In the genomic region with DNA sequence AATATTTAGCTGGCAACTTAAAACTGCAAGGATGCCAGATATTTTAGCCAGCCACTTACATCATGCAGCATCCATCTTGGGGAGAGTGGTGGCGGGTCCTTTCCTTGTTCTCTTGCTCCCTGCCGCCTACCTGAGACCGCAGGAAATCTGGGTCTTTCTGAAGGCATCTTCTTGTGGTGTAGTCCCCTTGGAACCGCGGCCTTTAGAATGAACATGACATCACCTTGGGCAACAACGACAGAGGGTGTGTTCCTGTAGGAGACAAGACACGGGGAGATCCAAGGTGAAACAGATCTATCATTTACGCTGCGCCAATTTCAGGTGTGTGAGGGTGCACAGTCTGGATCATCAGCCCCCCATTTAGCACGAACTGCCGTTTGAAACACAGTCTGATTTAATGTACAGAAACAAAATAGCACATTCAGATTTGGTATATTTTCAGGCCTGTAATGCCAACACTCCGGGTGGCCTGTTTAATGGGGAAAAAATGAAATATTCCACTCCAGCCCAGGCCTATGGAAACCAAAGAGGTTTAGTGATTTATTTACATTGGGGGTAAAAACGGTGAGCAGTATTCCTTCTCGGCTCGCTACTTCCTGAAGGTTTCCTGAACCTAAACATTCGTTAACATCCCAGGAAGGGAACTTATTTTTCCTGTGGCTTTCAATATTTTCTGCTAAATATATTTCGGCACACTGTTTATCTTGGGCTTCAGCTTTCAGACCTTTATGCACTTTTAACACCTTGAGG, we compare ENCODE assay signal across 1 cellular context.
TF ChIP-seq lines count a peak whose summit lies in the region.

No MANE protein-coding gene starts in this region.

TF ChIP-seq in K562, 482 proteins besides CTCF, POLR2A, EP300 and RAD21 (continued from another document and continues in another):
- TF ChIP-seq, protein P1, sequence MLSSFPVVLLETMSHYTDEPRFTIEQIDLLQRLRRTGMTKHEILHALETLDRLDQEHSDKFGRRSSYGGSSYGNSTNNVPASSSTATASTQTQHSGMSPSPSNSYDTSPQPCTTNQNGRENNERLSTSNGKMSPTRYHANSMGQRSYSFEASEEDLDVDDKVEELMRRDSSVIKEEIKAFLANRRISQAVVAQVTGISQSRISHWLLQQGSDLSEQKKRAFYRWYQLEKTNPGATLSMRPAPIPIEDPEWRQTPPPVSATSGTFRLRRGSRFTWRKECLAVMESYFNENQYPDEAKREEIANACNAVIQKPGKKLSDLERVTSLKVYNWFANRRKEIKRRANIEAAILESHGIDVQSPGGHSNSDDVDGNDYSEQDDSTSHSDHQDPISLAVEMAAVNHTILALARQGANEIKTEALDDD (IDR thresholded peaks at IDR 0.05), result no peak
- TF ChIP-seq SPI1 (IDR thresholded peaks at IDR 0.05; ENCODE audit: borderline replicate concordance, low read depth, low read length) (no peak), KLF16 (IDR thresholded peaks at IDR 0.05) (no peak), HNRNPUL1 (IDR thresholded peaks at IDR 0.05; ENCODE audit: low read length) (no peak), ERF (CRISPR knock-in tag; IDR thresholded peaks at IDR 0.05) (0 out of 2 replicates have a peak, but pooled peaks have one; percentile 39), GTF2A2 (tag; IDR thresholded peaks at IDR 0.05) (peak; percentile 55; the same call in 1 of the 2 replicates), RCOR1 (IDR thresholded peaks at IDR 0.05; ENCODE audit: borderline replicate concordance in 1 of 2, low read depth in 2 of 2, low read length in 2 of 2) (no peak), ZNF24 (IDR thresholded peaks at IDR 0.05) (no peak), KAT8 (IDR thresholded peaks at IDR 0.05; ENCODE audit: low read depth) (no peak), ZNF436 (CRISPR knock-in tag; IDR thresholded peaks at IDR 0.05) (no peak), BRD4 (IDR thresholded peaks at IDR 0.05) (no peak; the same call in 1 of the 2 replicates), ZKSCAN8 (CRISPR knock-in tag; IDR thresholded peaks at IDR 0.05) (peak; percentile 71; the same call in 1 of the 2 replicates), L3MBTL2 (IDR thresholded peaks at IDR 0.05) (no peak), FOXK1 (CRISPR knock-in tag; IDR thresholded peaks at IDR 0.05; ENCODE audit: borderline replicate concordance) (no peak), ETV5 (CRISPR knock-in tag; IDR thresholded peaks at IDR 0.05; ENCODE audit: low read depth) (no peak), ELF2 (CRISPR knock-in tag; IDR thresholded peaks at IDR 0.05) (no peak), SMARCE1 (IDR thresholded peaks at IDR 0.05) (no peak), ZNF239 (CRISPR knock-in tag; IDR thresholded peaks at IDR 0.05) (peak; percentile 5; the same call in 1 of the 2 replicates), ZNF253 (CRISPR knock-in tag; conservative IDR thresholded peaks at IDR 0.05) (no peak), ZNF217 (CRISPR knock-in tag; IDR thresholded peaks at IDR 0.05) (no peak), HNRNPK (IDR thresholded peaks at IDR 0.05; ENCODE audit: low read depth, low read length, poor library complexity, severe bottlenecking) (no peak), PYGO2 (tag; IDR thresholded peaks at IDR 0.05) (no peak), ZNF766 (CRISPR knock-in tag; conservative IDR thresholded peaks at IDR 0.05) (peak; percentile 6; the same call in 1 of the 2 replicates), ELF1 (tag; IDR thresholded peaks at IDR 0.05) (0 out of 2 replicates have a peak, but pooled peaks have one; percentile 0), SMAD4 (CRISPR knock-in tag; conservative IDR thresholded peaks at IDR 0.05) (no peak; the same call in 1 of the 2 replicates), ZFPM2 (CRISPR knock-in tag; IDR thresholded peaks at IDR 0.05) (no peak), CBFA2T2 (conservative IDR thresholded peaks at IDR 0.05) (no peak), SAFB2 (IDR thresholded peaks at IDR 0.05; ENCODE audit: borderline replicate concordance, low read depth, low read length, severe bottlenecking) (no peak), IFI16 (CRISPR knock-in tag; IDR thresholded peaks at IDR 0.05) (0 out of 2 replicates have a peak, but pooled peaks have one; percentile 24), ZBTB17 (CRISPR knock-in tag; IDR thresholded peaks at IDR 0.05) (peak; percentile 37; the same call in 1 of the 2 replicates), CREBBP (IDR thresholded peaks at IDR 0.05; ENCODE audit: low read depth, low read length) (no peak), NR2C2 (CRISPR knock-in tag; IDR thresholded peaks at IDR 0.05) (no peak), NR2C2 (tag; IDR thresholded peaks at IDR 0.05) (peak; percentile 58; the same call in 1 of the 2 replicates), ZNF311 (CRISPR knock-in tag; IDR thresholded peaks at IDR 0.05) (peak; percentile 62; the same call in 1 of the 2 replicates), WHSC1 (IDR thresholded peaks at IDR 0.05; ENCODE audit: low read length) (no peak), XRCC5 (IDR thresholded peaks at IDR 0.05; ENCODE audit: low read depth, low read length) (no peak), RBM22 (IDR thresholded peaks at IDR 0.05; ENCODE audit: low read depth, low read length, poor library complexity, severe bottlenecking) (no peak)
- TF ChIP-seq, protein P2, sequence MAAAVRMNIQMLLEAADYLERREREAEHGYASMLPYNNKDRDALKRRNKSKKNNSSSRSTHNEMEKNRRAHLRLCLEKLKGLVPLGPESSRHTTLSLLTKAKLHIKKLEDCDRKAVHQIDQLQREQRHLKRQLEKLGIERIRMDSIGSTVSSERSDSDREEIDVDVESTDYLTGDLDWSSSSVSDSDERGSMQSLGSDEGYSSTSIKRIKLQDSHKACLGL (CRISPR knock-in tag; IDR thresholded peaks at IDR 0.05; ENCODE audit: borderline replicate concordance, poor library complexity, severe bottlenecking), result peak; percentile 27
- TF ChIP-seq, protein P3, sequence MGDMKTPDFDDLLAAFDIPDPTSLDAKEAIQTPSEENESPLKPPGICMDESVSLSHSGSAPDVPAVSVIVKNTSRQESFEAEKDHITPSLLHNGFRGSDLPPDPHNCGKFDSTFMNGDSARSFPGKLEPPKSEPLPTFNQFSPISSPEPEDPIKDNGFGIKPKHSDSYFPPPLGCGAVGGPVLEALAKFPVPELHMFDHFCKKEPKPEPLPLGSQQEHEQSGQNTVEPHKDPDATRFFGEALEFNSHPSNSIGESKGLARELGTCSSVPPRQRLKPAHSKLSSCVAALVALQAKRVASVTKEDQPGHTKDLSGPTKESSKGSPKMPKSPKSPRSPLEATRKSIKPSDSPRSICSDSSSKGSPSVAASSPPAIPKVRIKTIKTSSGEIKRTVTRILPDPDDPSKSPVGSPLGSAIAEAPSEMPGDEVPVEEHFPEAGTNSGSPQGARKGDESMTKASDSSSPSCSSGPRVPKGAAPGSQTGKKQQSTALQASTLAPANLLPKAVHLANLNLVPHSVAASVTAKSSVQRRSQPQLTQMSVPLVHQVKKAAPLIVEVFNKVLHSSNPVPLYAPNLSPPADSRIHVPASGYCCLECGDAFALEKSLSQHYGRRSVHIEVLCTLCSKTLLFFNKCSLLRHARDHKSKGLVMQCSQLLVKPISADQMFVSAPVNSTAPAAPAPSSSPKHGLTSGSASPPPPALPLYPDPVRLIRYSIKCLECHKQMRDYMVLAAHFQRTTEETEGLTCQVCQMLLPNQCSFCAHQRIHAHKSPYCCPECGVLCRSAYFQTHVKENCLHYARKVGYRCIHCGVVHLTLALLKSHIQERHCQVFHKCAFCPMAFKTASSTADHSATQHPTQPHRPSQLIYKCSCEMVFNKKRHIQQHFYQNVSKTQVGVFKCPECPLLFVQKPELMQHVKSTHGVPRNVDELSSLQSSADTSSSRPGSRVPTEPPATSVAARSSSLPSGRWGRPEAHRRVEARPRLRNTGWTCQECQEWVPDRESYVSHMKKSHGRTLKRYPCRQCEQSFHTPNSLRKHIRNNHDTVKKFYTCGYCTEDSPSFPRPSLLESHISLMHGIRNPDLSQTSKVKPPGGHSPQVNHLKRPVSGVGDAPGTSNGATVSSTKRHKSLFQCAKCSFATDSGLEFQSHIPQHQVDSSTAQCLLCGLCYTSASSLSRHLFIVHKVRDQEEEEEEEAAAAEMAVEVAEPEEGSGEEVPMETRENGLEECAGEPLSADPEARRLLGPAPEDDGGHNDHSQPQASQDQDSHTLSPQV (IDR thresholded peaks at IDR 0.05), result peak; percentile 57; the same call in 1 of the 2 replicates
- TF ChIP-seq, protein P4, sequence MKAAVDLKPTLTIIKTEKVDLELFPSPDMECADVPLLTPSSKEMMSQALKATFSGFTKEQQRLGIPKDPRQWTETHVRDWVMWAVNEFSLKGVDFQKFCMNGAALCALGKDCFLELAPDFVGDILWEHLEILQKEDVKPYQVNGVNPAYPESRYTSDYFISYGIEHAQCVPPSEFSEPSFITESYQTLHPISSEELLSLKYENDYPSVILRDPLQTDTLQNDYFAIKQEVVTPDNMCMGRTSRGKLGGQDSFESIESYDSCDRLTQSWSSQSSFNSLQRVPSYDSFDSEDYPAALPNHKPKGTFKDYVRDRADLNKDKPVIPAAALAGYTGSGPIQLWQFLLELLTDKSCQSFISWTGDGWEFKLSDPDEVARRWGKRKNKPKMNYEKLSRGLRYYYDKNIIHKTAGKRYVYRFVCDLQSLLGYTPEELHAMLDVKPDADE (conservative IDR thresholded peaks at IDR 0.05; ENCODE audit: control insufficient read depth, low read depth, low read length), result no peak
- TF ChIP-seq, protein P5, sequence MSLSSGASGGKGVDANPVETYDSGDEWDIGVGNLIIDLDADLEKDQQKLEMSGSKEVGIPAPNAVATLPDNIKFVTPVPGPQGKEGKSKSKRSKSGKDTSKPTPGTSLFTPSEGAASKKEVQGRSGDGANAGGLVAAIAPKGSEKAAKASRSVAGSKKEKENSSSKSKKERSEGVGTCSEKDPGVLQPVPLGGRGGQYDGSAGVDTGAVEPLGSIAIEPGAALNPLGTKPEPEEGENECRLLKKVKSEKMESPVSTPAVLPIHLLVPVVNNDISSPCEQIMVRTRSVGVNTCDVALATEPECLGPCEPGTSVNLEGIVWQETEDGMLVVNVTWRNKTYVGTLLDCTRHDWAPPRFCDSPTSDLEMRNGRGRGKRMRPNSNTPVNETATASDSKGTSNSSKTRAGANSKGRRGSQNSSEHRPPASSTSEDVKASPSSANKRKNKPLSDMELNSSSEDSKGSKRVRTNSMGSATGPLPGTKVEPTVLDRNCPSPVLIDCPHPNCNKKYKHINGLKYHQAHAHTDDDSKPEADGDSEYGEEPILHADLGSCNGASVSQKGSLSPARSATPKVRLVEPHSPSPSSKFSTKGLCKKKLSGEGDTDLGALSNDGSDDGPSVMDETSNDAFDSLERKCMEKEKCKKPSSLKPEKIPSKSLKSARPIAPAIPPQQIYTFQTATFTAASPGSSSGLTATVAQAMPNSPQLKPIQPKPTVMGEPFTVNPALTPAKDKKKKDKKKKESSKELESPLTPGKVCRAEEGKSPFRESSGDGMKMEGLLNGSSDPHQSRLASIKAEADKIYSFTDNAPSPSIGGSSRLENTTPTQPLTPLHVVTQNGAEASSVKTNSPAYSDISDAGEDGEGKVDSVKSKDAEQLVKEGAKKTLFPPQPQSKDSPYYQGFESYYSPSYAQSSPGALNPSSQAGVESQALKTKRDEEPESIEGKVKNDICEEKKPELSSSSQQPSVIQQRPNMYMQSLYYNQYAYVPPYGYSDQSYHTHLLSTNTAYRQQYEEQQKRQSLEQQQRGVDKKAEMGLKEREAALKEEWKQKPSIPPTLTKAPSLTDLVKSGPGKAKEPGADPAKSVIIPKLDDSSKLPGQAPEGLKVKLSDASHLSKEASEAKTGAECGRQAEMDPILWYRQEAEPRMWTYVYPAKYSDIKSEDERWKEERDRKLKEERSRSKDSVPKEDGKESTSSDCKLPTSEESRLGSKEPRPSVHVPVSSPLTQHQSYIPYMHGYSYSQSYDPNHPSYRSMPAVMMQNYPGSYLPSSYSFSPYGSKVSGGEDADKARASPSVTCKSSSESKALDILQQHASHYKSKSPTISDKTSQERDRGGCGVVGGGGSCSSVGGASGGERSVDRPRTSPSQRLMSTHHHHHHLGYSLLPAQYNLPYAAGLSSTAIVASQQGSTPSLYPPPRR (CRISPR knock-in tag; IDR thresholded peaks at IDR 0.05; ENCODE audit: borderline replicate concordance), result no peak
- TF ChIP-seq, protein P6, sequence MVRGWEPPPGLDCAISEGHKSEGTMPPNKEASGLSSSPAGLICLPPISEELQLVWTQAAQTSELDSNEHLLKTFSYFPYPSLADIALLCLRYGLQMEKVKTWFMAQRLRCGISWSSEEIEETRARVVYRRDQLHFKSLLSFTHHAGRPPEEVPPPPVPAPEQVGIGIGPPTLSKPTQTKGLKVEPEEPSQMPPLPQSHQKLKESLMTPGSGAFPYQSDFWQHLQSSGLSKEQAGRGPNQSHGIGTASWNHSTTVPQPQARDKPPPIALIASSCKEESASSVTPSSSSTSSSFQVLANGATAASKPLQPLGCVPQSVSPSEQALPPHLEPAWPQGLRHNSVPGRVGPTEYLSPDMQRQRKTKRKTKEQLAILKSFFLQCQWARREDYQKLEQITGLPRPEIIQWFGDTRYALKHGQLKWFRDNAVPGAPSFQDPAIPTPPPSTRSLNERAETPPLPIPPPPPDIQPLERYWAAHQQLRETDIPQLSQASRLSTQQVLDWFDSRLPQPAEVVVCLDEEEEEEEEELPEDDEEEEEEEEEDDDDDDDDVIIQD (CRISPR knock-in tag; IDR thresholded peaks at IDR 0.05), result no peak
- TF ChIP-seq, protein P7, sequence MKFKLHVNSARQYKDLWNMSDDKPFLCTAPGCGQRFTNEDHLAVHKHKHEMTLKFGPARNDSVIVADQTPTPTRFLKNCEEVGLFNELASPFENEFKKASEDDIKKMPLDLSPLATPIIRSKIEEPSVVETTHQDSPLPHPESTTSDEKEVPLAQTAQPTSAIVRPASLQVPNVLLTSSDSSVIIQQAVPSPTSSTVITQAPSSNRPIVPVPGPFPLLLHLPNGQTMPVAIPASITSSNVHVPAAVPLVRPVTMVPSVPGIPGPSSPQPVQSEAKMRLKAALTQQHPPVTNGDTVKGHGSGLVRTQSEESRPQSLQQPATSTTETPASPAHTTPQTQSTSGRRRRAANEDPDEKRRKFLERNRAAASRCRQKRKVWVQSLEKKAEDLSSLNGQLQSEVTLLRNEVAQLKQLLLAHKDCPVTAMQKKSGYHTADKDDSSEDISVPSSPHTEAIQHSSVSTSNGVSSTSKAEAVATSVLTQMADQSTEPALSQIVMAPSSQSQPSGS (CRISPR knock-in tag; IDR thresholded peaks at IDR 0.05), result no peak
- TF ChIP-seq, protein P8, sequence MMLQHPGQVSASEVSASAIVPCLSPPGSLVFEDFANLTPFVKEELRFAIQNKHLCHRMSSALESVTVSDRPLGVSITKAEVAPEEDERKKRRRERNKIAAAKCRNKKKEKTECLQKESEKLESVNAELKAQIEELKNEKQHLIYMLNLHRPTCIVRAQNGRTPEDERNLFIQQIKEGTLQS (IDR thresholded peaks at IDR 0.05), result peak; percentile 29
- TF ChIP-seq, protein P8 (CRISPR knock-in tag; conservative IDR thresholded peaks at IDR 0.05), result no peak
- TF ChIP-seq, protein P9, sequence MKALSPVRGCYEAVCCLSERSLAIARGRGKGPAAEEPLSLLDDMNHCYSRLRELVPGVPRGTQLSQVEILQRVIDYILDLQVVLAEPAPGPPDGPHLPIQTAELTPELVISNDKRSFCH (CRISPR knock-in tag; IDR thresholded peaks at IDR 0.05), result no peak
- TF ChIP-seq, protein P9 (tag; IDR thresholded peaks at IDR 0.05), result peak; percentile 78
